ENCODE assay signal across 21 cellular contexts in genomic region chr3:191087391-191087790, GRCh38.
DNase-seq lines count a peak whose midpoint lies in the region; ATAC-seq, FAIRE-seq and TF ChIP-seq lines count a peak whose summit lies in the region.
"Had no signal": no experiment of that assay in that cellular context is flagged by ENCODE, and none has a peak within 500 bp of the region (broad histone marks: within the 10 kb centered on the region; RNA-seq: fewer than 3 reads in every experiment).

No MANE protein-coding gene starts in this region.

- 0 out of 2 replicates have a peak overlapping the region, but pooled peaks have one; percentile 2 for H2AFZ ChIP-seq in PC-3 (ENCODE audit: low read length)

- H3K27ac ChIP-seq in PC-3 (ENCODE audit: low read length) (no peak overlapping the region), left ventricle myocardium inferior (replicated peaks) (no peak overlapping the region)
- H3K27ac ChIP-seq: C4-2B had no signal

- no peaks in the 10 kb centered on the region for H3K9me2 ChIP-seq in PC-3 (replicated peaks; ENCODE audit: low read length)
- H3K9me2 ChIP-seq: SK-N-SH had no signal

- no peak for TF ChIP-seq CTCF in PC-3 (conservative IDR thresholded peaks at IDR 0.05; ENCODE audit: low read depth, low read length)
- TF ChIP-seq CTCF in fibroblast of mammary gland (conservative IDR thresholded peaks at IDR 0.05; ENCODE audit: control insufficient read depth, insufficient read depth, low read depth, low read length) = no peak
- TF ChIP-seq CTCF in left ventricle myocardium inferior (IDR thresholded peaks at IDR 0.05; ENCODE audit: borderline replicate concordance) = no peak

- H3K4me1 ChIP-seq in PC-3 (ENCODE audit: insufficient read depth, low read length) (peaks cover 10% of the 10 kb centered on the region), left ventricle myocardium inferior (no peaks in the 10 kb centered on the region)

- H3K36me3 ChIP-seq in PC-3 (ENCODE audit: low read depth, low read length) (no peaks in the 10 kb centered on the region), H7 (replicated peaks; ENCODE audit: control insufficient read depth, insufficient read depth, low read length) (no peaks in the 10 kb centered on the region), left ventricle myocardium inferior (no peaks in the 10 kb centered on the region)

- H3K79me2 ChIP-seq in PC-3 (ENCODE audit: low read length) = no peaks in the 10 kb centered on the region

- H3K4me3 ChIP-seq in PC-3 (ENCODE audit: low read length) (no peak overlapping the region), fibroblast of mammary gland (ENCODE audit: control insufficient read depth, low read depth, low read length) (no peak overlapping the region), skeletal muscle cell (ENCODE audit: low read depth, low read length) (no peak overlapping the region), H7 (ENCODE audit: insufficient read depth, low read depth, low read length) (no peak overlapping the region), left ventricle myocardium inferior (no peak overlapping the region)

- intact Hi-C loops in PC-3 (cut with micrococcal nuclease) (loop anchor here (5.0 kb wide), 1 partner anchor 35 kb away; no protein-coding TSS in a partner anchor), left ventricle myocardium inferior (cut with micrococcal nuclease) (no loop called here)

- CTCF ChIA-PET in PC-3 (lab: Charles Lee) = no interaction called here

- FAIRE-seq in H54 (lab: Jason Lieb, UNC) = peak; percentile 57
- FAIRE-seq: D721Med, HTR-8/SVneo had no signal

- TF ChIP-seq POLR2A in H54 (IDR thresholded peaks at IDR 0.05; ENCODE audit: low read depth, low read length) = no peak

- no peaks in the 10 kb centered on the region for H3K9me3 ChIP-seq in PC-3 (ENCODE audit: low read length)
- no peaks in the 10 kb centered on the region for H3K9me3 ChIP-seq in left ventricle myocardium inferior (replicated peaks)
- H3K9me3 ChIP-seq: SK-N-SH had no signal

- BruUV-seq in PC-3 (replicated peaks; lab: Mats Ljungman, UMichigan) = no TSS peak

- POLR2A ChIA-PET in PC-3 (lab: Charles Lee; ENCODE audit: unreplicated experiment) = no interaction called here

- H4K20me1 ChIP-seq in PC-3 (ENCODE audit: low read length) = no peaks in the 10 kb centered on the region

- DNase-seq in H54 (ENCODE audit: insufficient read length, low spot score) (no peak), PC-3 (peak; percentile 63), fibroblast of mammary gland (ENCODE audit: low read depth) (peak; percentile 67), skeletal muscle cell (ENCODE audit: low read depth) (peak; percentile 32), H7 (no peak), DMS53 (lab: John Stamatoyannopoulos, UW) (no peak), left ventricle myocardium inferior (no peak)
- no peak for DNase-seq in activated T-cell treated with anti-CD3 and anti-CD28 coated beads, Interleukin-2, amount 50 U/mL, for 48 hours
- DNase-seq: AML-193, DMS79, Karpas-422, NCI-H1092 treated with DMSO at 0.1 percent for 48 hours, NCI-H2081 treated with DMSO at 0.1 percent for 48 hours, NCI-H510A, NCI-H82, RPMI8226, SHP77 treated with DMSO at 0.1 percent for 48 hours, SK-N-SH had no signal

- no peaks in the 10 kb centered on the region for H3F3A ChIP-seq in PC-3 (ENCODE audit: low read length, unreplicated experiment)

- H3K27me3 ChIP-seq in PC-3 (ENCODE audit: low read length) (no peaks in the 10 kb centered on the region), H7 (ENCODE audit: control insufficient read depth, insufficient read depth, low read length) (no peaks in the 10 kb centered on the region), left ventricle myocardium inferior (ENCODE audit: low read depth) (no peaks in the 10 kb centered on the region)

- peak; percentile 58 for ATAC-seq in PC-3

- H3K4me2 ChIP-seq in PC-3 (ENCODE audit: low read length) = no peak overlapping the region
- H3K4me2 ChIP-seq: SK-N-SH had no signal

- H3K9ac ChIP-seq in PC-3 (ENCODE audit: low read length) = no peak overlapping the region
- H3K9ac ChIP-seq: SK-N-SH had no signal

Comparison
In these comparisons a context has a peak if more than half of its experiments do, and no peak if none do; other contexts are left out.
1. DNase-seq: peak in PC-3 (single experiment), fibroblast of mammary gland (single experiment) and skeletal muscle cell (single experiment); none in H54 (single experiment), H7 (single experiment), activated T-cell treated with anti-CD3 and anti-CD28 coated beads, Interleukin-2, amount 50 U/mL, for 48 hours (0 of 2), DMS53 (single experiment) and left ventricle myocardium inferior (single experiment).